In the genomic region with DNA sequence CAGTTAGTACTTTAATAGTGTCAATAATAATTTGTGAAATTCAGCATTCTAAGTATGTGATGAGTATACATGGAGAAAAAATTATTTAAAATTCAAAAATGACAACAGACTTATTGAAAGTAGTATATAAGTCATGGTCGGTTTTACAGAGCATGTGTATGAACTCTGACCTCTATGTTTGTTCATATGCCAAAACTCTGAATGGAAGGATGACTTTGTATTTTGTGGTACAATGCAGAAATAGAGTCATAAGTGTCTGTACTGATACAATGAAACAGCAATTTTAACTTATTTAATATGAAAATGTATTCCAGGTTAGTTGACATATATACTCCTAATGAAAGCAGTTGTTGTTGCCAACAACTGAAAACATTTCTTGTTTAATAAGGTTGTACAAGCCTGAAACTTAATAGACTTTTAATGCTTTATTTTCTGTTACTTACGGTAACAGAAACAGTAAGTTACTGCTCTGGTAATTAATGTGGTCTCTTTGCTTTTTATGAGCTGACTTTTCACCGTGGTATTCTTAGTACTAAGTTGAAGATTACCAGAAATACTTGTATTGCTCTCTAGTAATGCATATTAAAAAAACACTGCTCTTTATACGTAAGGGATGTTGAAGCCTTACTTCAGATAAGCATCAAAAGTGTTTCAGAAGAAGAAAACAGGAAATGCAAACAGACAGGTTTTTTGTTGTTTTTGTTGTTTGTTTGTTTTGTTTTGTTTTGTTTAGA, we compare ENCODE assay signal across 8 cellular contexts. TPM values are rescaled to one million over a fixed set of nuclear protein-coding genes. Genes with fewer than 3 reads are reported as not detected.
DNase-seq lines count a peak whose midpoint lies in the region; ATAC-seq and TF ChIP-seq lines count a peak whose summit lies in the region.

No MANE protein-coding gene starts in this region.

- in situ Hi-C loops in transverse colon (cut with MboI; ENCODE audit: low pct_ligation_motif_present in 1 of 4, low pct_unique_long_range_greater_than_20kb in 1 of 4, low sequenced_read_pairs in 3 of 4), result loop anchor here in 3 of 4 donors (10.0 to 25.0 kb wide), 2 partner anchors 262 to 275 kb away; partner anchors contain the start of gene PDS5A (in 2 of the 3)

- peak overlapping the region; percentile 32 for H3K9ac ChIP-seq in iPS-15b (ENCODE audit: low read depth, low read length)

- TF ChIP-seq EP300 in transverse colon (IDR thresholded peaks at IDR 0.05; ENCODE audit: low read depth), result no peak

- no peaks in the 10 kb centered on the region for H3K27me3 ChIP-seq in cardiac muscle cell
- no peaks in the 10 kb centered on the region for H3K27me3 ChIP-seq in iPS-15b (ENCODE audit: control insufficient read depth, insufficient read depth, low read length)
- H3K27me3 ChIP-seq in transverse colon, result no peaks in the 10 kb centered on the region

- ATAC-seq in left ventricle myocardium superior, result no peak
- no peak for ATAC-seq in HG02623 (IDR thresholded peaks at IDR 0.05; ENCODE audit: unreplicated experiment)
- no peak for ATAC-seq in GM21447 (IDR thresholded peaks at IDR 0.05; ENCODE audit: unreplicated experiment)

- no peak for TF ChIP-seq CTCF in cardiac muscle cell (IDR thresholded peaks at IDR 0.05; ENCODE audit: low read depth, low read length)
- no peak for TF ChIP-seq CTCF in WI38 (IDR thresholded peaks at IDR 0.05; ENCODE audit: low read depth, low read length)
- TF ChIP-seq CTCF in transverse colon (IDR thresholded peaks at IDR 0.05), result no peak
- TF ChIP-seq CTCF in GM10266 (IDR thresholded peaks at IDR 0.05; ENCODE audit: control insufficient read depth, insufficient read depth, low read depth, missing control alignments), result no peak

- 0 to 3% methylated on average over 4 of the region's 4 CpGs for WGBS in transverse colon (ENCODE audit: low coverage in 1 of 2), 2 donors

- intact Hi-C loops in left ventricle myocardium superior (cut with micrococcal nuclease) (loop anchor here (5.0 kb wide), 1 partner anchor 277 kb away; the partner anchor contains the start of gene PDS5A), transverse colon (cut with DNase I; ENCODE audit: low total_unique reads) (loop anchor here (2.0 kb wide), 1 partner anchor 277 kb away; the partner anchor contains the start of gene PDS5A)

- H3K9me3 ChIP-seq in cardiac muscle cell (ENCODE audit: low read depth) (no peaks in the 10 kb centered on the region), iPS-15b (ENCODE audit: control insufficient read depth, insufficient read depth, low read length) (no peaks in the 10 kb centered on the region), transverse colon (no peaks in the 10 kb centered on the region)

- TF ChIP-seq POLR2A in transverse colon (IDR thresholded peaks at IDR 0.05), result no peak

- peak overlapping the region; percentile 93 for H3K27ac ChIP-seq in cardiac muscle cell
- peak overlapping the region in 3 of 4 donors; percentile 92 to 96 (median 94) for H3K27ac ChIP-seq in transverse colon

- DNase-seq in cardiac muscle cell (ENCODE audit: low read depth in 1 of 2, low spot score in 1 of 2) (peak in 1 of 2 donors; percentile 39), left ventricle myocardium superior (no peak), transverse colon (no peak), GM10266 (ENCODE audit: extremely low spot score) (no peak)

- H3K36me3 ChIP-seq in cardiac muscle cell (no peaks in the 10 kb centered on the region), iPS-15b (ENCODE audit: control insufficient read depth, insufficient read depth, low read length) (peaks cover 3% of the 10 kb centered on the region), transverse colon (no peaks in the 10 kb centered on the region)

- H3K4me3 ChIP-seq in cardiac muscle cell (peak overlapping the region; percentile 67), WI38 (ENCODE audit: low read depth, low read length) (peak overlapping the region; percentile 92), iPS-15b (ENCODE audit: low read depth, low read length) (peak overlapping the region; percentile 86), transverse colon (peak overlapping the region in 3 of 4 donors; percentile 57 to 76 (median 66))

- H3K4me1 ChIP-seq in cardiac muscle cell (ENCODE audit: low read depth) (peaks cover 24% of the 10 kb centered on the region), iPS-15b (ENCODE audit: control insufficient read depth, insufficient read depth, low read length) (peaks cover 13% of the 10 kb centered on the region), transverse colon (peaks cover 5 to 44% (median 29%) of the 10 kb centered on the region in 4 donors)

RNA-seq across cellular contexts. Expression of gene UBE2K, which starts 1.9 kb away (rescaled TPM):
- total RNA-seq in cardiac muscle cell (12.5 and 52.5 TPM in 2 replicates), left ventricle myocardium superior (53.8 TPM), transverse colon (10 to 100 TPM; 18.9 to 48.6 (median 37.3) TPM)
- polyA plus RNA-seq in cardiac muscle cell, result 52.0 and 71.6 TPM in 2 replicates
